10 cellular contexts compared by ENCODE assay signal in genomic region chr4:96035727-96036126, GRCh38.
A peak's percentile ranks its signal among the peaks of the same experiment; 100 is the strongest.
DNase-seq lines count a peak whose midpoint lies in the region; ATAC-seq, FAIRE-seq and TF ChIP-seq lines count a peak whose summit lies in the region.
"Had no signal": no experiment of that assay in that cellular context is flagged by ENCODE, and none has a peak within 500 bp of the region (broad histone marks: within the 10 kb centered on the region; RNA-seq: fewer than 3 reads in every experiment).

No MANE protein-coding gene starts in this region.

- no peaks in the 10 kb centered on the region for H3K9me2 ChIP-seq in Loucy (replicated peaks; ENCODE audit: low read depth, low read length)

- H3K4me3 ChIP-seq in Loucy (ENCODE audit: low read length, poor library complexity, severe bottlenecking): no peak overlapping the region
- no peak overlapping the region for H3K4me3 ChIP-seq in cardiac fibroblast (replicated peaks in 1 of 2; ENCODE audit: low read depth in 2 of 2, low read length in 2 of 2)
- H3K4me3 ChIP-seq in gastrocnemius medialis: no peak overlapping the region
- H3K4me3 ChIP-seq: skin epidermis, suprapubic skin had no signal

- H3F3A ChIP-seq in Loucy (ENCODE audit: low read depth): no peaks in the 10 kb centered on the region

- no peak for TF ChIP-seq POLR2A in GM12891 (IDR thresholded peaks at IDR 0.05; ENCODE audit: low read depth, low read length)
- TF ChIP-seq POLR2A in gastrocnemius medialis (IDR thresholded peaks at IDR 0.05): no peak

- no peak overlapping the region for H3K9ac ChIP-seq in Loucy (ENCODE audit: low read depth, low read length, poor library complexity, severe bottlenecking)

- H3K9me3 ChIP-seq in Loucy (ENCODE audit: insufficient read depth, low read depth, low read length) (no peaks in the 10 kb centered on the region; the same call in 1 of the 2 replicates), gastrocnemius medialis (no peaks in the 10 kb centered on the region)
- H3K9me3 ChIP-seq: suprapubic skin had no signal

- H3K27ac ChIP-seq in gastrocnemius medialis: no peak overlapping the region
- H3K27ac ChIP-seq: skin epidermis, suprapubic skin had no signal

- H3K4me2 ChIP-seq in Loucy (ENCODE audit: low read depth, low read length, poor library complexity, severe bottlenecking): no peak overlapping the region

- H4K20me1 ChIP-seq in Loucy (ENCODE audit: insufficient read depth, low read length, poor library complexity, severe bottlenecking): no peaks in the 10 kb centered on the region

- TF ChIP-seq CTCF in Loucy (conservative IDR thresholded peaks at IDR 0.05; ENCODE audit: low read length): peak; percentile 85
- peak; percentile 41 for TF ChIP-seq CTCF in cardiac fibroblast (IDR thresholded peaks at IDR 0.05; ENCODE audit: low read depth, low read length)
- TF ChIP-seq CTCF in gastrocnemius medialis (IDR thresholded peaks at IDR 0.05 in 4 of 5, conservative IDR thresholded peaks at IDR 0.05 in 1 of 5): no peak

- intact Hi-C loops in gastrocnemius medialis (cut with DNase I; ENCODE audit: low total_unique reads): no loop called here

- H2AFZ ChIP-seq in Loucy (ENCODE audit: low read length): no peak overlapping the region

- in situ Hi-C loops in gastrocnemius medialis (cut with MboI; ENCODE audit: low sequenced_read_pairs in 4 of 4): no loop called here

- no peaks in the 10 kb centered on the region for H3K27me3 ChIP-seq in Loucy (ENCODE audit: insufficient read depth, low read length, poor library complexity, severe bottlenecking)
- no peaks in the 10 kb centered on the region for H3K27me3 ChIP-seq in gastrocnemius medialis
- H3K27me3 ChIP-seq: suprapubic skin had no signal

- DNase-seq in GM12891 (ENCODE audit: insufficient read length, low spot score): no peak
- peak; percentile 54 to 72 for DNase-seq in cardiac fibroblast (ENCODE audit: low read depth in 2 of 2)
- DNase-seq in myocyte (ENCODE audit: low read depth): peak; percentile 9
- DNase-seq in gastrocnemius medialis: no peak
- no peak for DNase-seq in NCI-H510A treated with DMSO at 0.1 percent for 48 hours (lab: John Stamatoyannopoulos, UW)
- DNase-seq: activated gamma-delta T cell had no signal

- H3K4me1 ChIP-seq in Loucy (ENCODE audit: insufficient read depth, low read length, poor library complexity, severe bottlenecking): no peaks in the 10 kb centered on the region
- no peaks in the 10 kb centered on the region for H3K4me1 ChIP-seq in gastrocnemius medialis
- H3K4me1 ChIP-seq: suprapubic skin had no signal

- ATAC-seq in gastrocnemius medialis (no peak), HG03280 (IDR thresholded peaks at IDR 0.05; ENCODE audit: unreplicated experiment) (no peak)

- H3K36me3 ChIP-seq in Loucy (ENCODE audit: insufficient read depth, low read length) (no peaks in the 10 kb centered on the region), gastrocnemius medialis (no peaks in the 10 kb centered on the region)
- H3K36me3 ChIP-seq: suprapubic skin had no signal

- FAIRE-seq in GM12891 (lab: Jason Lieb, UNC): peak; percentile 9

- H3K79me2 ChIP-seq in Loucy (ENCODE audit: insufficient read depth, low read length): no peaks in the 10 kb centered on the region

TF ChIP-seq in GM12891, 5 proteins besides CTCF, POLR2A, EP300 and RAD21:
- TF ChIP-seq PAX5 (IDR thresholded peaks at IDR 0.05; ENCODE audit: insufficient read depth, low read length, severe bottlenecking) (no peak), TAF1 (IDR thresholded peaks at IDR 0.05; ENCODE audit: low read depth, low read length) (no peak), SPI1 (IDR thresholded peaks at IDR 0.05; ENCODE audit: low read depth, low read length) (no peak), POU2F2 (IDR thresholded peaks at IDR 0.05; ENCODE audit: low read depth, low read length) (no peak), POLR2AphosphoS5 (IDR thresholded peaks at IDR 0.05; ENCODE audit: low read depth, low read length) (no peak)

Comparison
In these comparisons a context has a peak if more than half of its experiments do, and no peak if none do; other contexts are left out.
1. DNase-seq: peak in cardiac fibroblast (2 of 2) and myocyte (single experiment); none in GM12891 (single experiment), gastrocnemius medialis (0 of 2) and NCI-H510A treated with DMSO at 0.1 percent for 48 hours (single experiment).
2. CTCF ChIP-seq: peak in Loucy (single experiment) and cardiac fibroblast (single experiment); none in gastrocnemius medialis (0 of 5).